Comparison of ENCODE assay signal across 9 cellular contexts in genomic region chr12:120361506-120362208, GRCh38. TPM values are rescaled to one million over a fixed set of nuclear protein-coding genes. Genes with fewer than 3 reads are reported as not detected.
A peak's percentile ranks its signal among the peaks of the same experiment; 100 is the strongest.
DNase-seq lines count a peak whose midpoint lies in the region; ATAC-seq, FAIRE-seq and TF ChIP-seq lines count a peak whose summit lies in the region.
"Had no signal": no experiment of that assay in that cellular context is flagged by ENCODE, and none has a peak within 500 bp of the region (broad histone marks: within the 10 kb centered on the region; RNA-seq: fewer than 3 reads in every experiment).

No MANE protein-coding gene starts in this region.

- H3K4me3 ChIP-seq in IMR-90 (ENCODE audit: insufficient read depth, low read depth, low read length) (no peak overlapping the region), gastroesophageal sphincter (peak overlapping the region; percentile 31 to 53), pancreas (peak overlapping the region in 2 of 4 donors; percentile 21 to 32)

- no peak overlapping the region for H2BK20ac ChIP-seq in IMR-90 (ENCODE audit: low read depth, low read length)

- H3K4me1 ChIP-seq in IMR-90 (ENCODE audit: control insufficient read depth, insufficient read depth, low read length), result no peaks in the 10 kb centered on the region
- H3K4me1 ChIP-seq in gastroesophageal sphincter, result peaks cover 0 to 21% (median 0%) of the 10 kb centered on the region in 3 donors
- peaks cover 7 to 12% (median 11%) of the 10 kb centered on the region in 3 donors for H3K4me1 ChIP-seq in pancreas

- H3K36me3 Mint-ChIP-seq in activated B cell treated with CpG ODN at 0.5 μM for 24 hours (ENCODE audit: low read depth), result no peaks in the 10 kb centered on the region

- H3K4ac ChIP-seq in IMR-90 (ENCODE audit: low read depth, low read length), result no peak overlapping the region

- H3K23ac ChIP-seq in IMR-90 (ENCODE audit: low read depth, low read length), result no peak overlapping the region

- H3K4me1 Mint-ChIP-seq in activated B cell treated with CpG ODN at 0.5 μM for 24 hours, result peaks cover 3% of the 10 kb centered on the region

- BruUV-seq in IMR-90 (replicated peaks; lab: Mats Ljungman, UMichigan), result no TSS peak

- H3K9me1 ChIP-seq in IMR-90 (ENCODE audit: insufficient read depth, low read length), result no peaks in the 10 kb centered on the region

- no peak overlapping the region for H2BK15ac ChIP-seq in IMR-90 (ENCODE audit: low read depth, low read length)

- WGBS in IMR-90 (ENCODE audit: extremely low coverage in 2 of 2, insufficient read length in 1 of 2), 2 experiments, result 6% methylated on average over 25 of the region's 56 CpGs; no CpG with 5 or more reads in 1 of the 2 experiments
- 33% methylated on average over 1 of the region's 56 CpGs; no CpG with 5 or more reads in 1 of the 2 donors for WGBS in gastroesophageal sphincter (ENCODE audit: low coverage in 1 of 2), 2 donors
- 40 to 49% methylated on average over 36 to 56 of the region's 56 CpGs for WGBS in pancreas, 2 donors

- no peaks in the 10 kb centered on the region for H4K20me1 ChIP-seq in IMR-90 (ENCODE audit: insufficient read depth, low read length)

- H3K14ac ChIP-seq in IMR-90 (replicated peaks; ENCODE audit: low read depth, low read length), result no peak overlapping the region

- TF ChIP-seq EP300 in gastroesophageal sphincter (IDR thresholded peaks at IDR 0.05), result no peak

- H2AK9ac ChIP-seq in IMR-90 (replicated peaks; ENCODE audit: low read depth, low read length, poor library complexity), result no peak overlapping the region

- peak; percentile 85 for DNase-seq in AG08395 (ENCODE audit: low spot score)
- DNase-seq in IMR-90, result peak; percentile 34
- no peak for DNase-seq in activated B cell treated with CpG ODN at 0.5 μM for 24 hours
- peak in 5 of 6 donors; percentile 40 to 81 (median 65) for DNase-seq in pancreas
- DNase-seq in OCI-M2 (lab: John Stamatoyannopoulos, UW; ENCODE audit: unreplicated experiment), result no peak
- no peak for DNase-seq in activated CD4-positive, alpha-beta T cell treated with anti-CD3 and anti-CD28 coated beads, Interleukin-2, amount 50 U/mL, for 4 hours

- H3K27ac Mint-ChIP-seq in activated B cell treated with CpG ODN at 0.5 μM for 24 hours, result no peak overlapping the region

- no peak overlapping the region for H3K18ac ChIP-seq in IMR-90 (ENCODE audit: low read depth, low read length)

- no peak for TF ChIP-seq POLR2A in IMR-90 (IDR thresholded peaks at IDR 0.05; ENCODE audit: low read depth, low read length)
- no peak for TF ChIP-seq POLR2A in gastroesophageal sphincter (IDR thresholded peaks at IDR 0.05)

- intact Hi-C loops in IMR-90 (cut with micrococcal nuclease), result no loop called here
- intact Hi-C loops in activated B cell treated with CpG ODN at 0.5 μM for 24 hours (cut with micrococcal nuclease), result no loop called here
- intact Hi-C loops in pancreas (cut with DNase I), result loop anchor here in 1 of 3 donors (10.0 kb wide), 1 partner anchor 63 kb away; no protein-coding TSS in a partner anchor

- peak; percentile 79 for ATAC-seq in IMR-90 (ENCODE audit: low read depth)
- ATAC-seq in activated B cell treated with CpG ODN at 0.5 μM for 24 hours (ENCODE audit: low read depth), result peak; percentile 57
- ATAC-seq in gastroesophageal sphincter, result peak; percentile 66
- peak; percentile 8 to 55 (median 32) for ATAC-seq in pancreas
- ATAC-seq in HG03175 (IDR thresholded peaks at IDR 0.05; ENCODE audit: unreplicated experiment), result no peak

- H3K27me3 ChIP-seq in IMR-90 (ENCODE audit: control insufficient read depth, insufficient read depth, low read length) (peaks cover 67% of the 10 kb centered on the region), gastroesophageal sphincter (peaks cover 13% of the 10 kb centered on the region), pancreas (no peaks in the 10 kb centered on the region)

- no peak overlapping the region for H3K27ac ChIP-seq in IMR-90 (ENCODE audit: insufficient read depth, low read length)
- peak overlapping the region in 1 of 4 donors; percentile 75 for H3K27ac ChIP-seq in gastroesophageal sphincter
- H3K27ac ChIP-seq in pancreas, result peak overlapping the region in 1 of 4 donors; percentile 23

- H3K9me3 Mint-ChIP-seq in activated B cell treated with CpG ODN at 0.5 μM for 24 hours, result no peaks in the 10 kb centered on the region

- TF ChIP-seq RAD21 in IMR-90 (IDR thresholded peaks at IDR 0.05; ENCODE audit: low read length), result no peak

- CTCF ChIA-PET in IMR-90 (lab: Yijun Ruan, JAX), result no interaction called here
- CTCF ChIA-PET in activated B cell treated with CpG ODN at 0.5 μM for 24 hours (lab: Charles Lee), result no interaction called here

- in situ Hi-C loops in IMR-90 (cut with MboI; ENCODE audit: low sequenced_read_pairs), result no loop called here

- H3K9ac ChIP-seq in IMR-90 (ENCODE audit: low read depth, low read length), result no peak overlapping the region

- H3K36me3 ChIP-seq in IMR-90 (ENCODE audit: control insufficient read depth, insufficient read depth, low read length), result no peaks in the 10 kb centered on the region
- no peaks in the 10 kb centered on the region for H3K36me3 ChIP-seq in gastroesophageal sphincter
- H3K36me3 ChIP-seq in pancreas, result no peaks in the 10 kb centered on the region

- H3K4me2 ChIP-seq in IMR-90 (ENCODE audit: low read depth, low read length), result no peak overlapping the region; the same call in 1 of the 2 replicates

- H4K91ac ChIP-seq in IMR-90 (ENCODE audit: insufficient read depth, low read depth, low read length), result no peak overlapping the region

- H3K9me3 ChIP-seq in IMR-90 (ENCODE audit: control insufficient read depth, insufficient read depth, low read length) (no peaks in the 10 kb centered on the region), gastroesophageal sphincter (no peaks in the 10 kb centered on the region), pancreas (no peaks in the 10 kb centered on the region)

- H4K5ac ChIP-seq in IMR-90 (ENCODE audit: low read depth, low read length), result no peak overlapping the region

- H2BK120ac ChIP-seq in IMR-90 (ENCODE audit: low read depth, low read length), result no peak overlapping the region

- POLR2A ChIA-PET in IMR-90 (lab: Charles Lee; ENCODE audit: unreplicated experiment) (no interaction called here), activated B cell treated with CpG ODN at 0.5 μM for 24 hours (lab: Charles Lee) (interaction anchor here (0.6 kb wide), 1 partner anchor 88 kb away, joined by 3 read pairs; no protein-coding TSS in a partner anchor)

- H4K8ac ChIP-seq in IMR-90 (ENCODE audit: low read depth in 2 of 2, low read length in 2 of 2), result no peak overlapping the region

- H3K56ac ChIP-seq in IMR-90 (ENCODE audit: extremely low read depth, insufficient read depth, low read length), result no peak overlapping the region

- H3K27me3 Mint-ChIP-seq in activated B cell treated with CpG ODN at 0.5 μM for 24 hours, result peaks cover 69% of the 10 kb centered on the region

- dilution Hi-C loops in IMR-90 (cut with HindIII; ENCODE audit: low sequenced_read_pairs, unreplicated experiment), result no loop called here

- no peak overlapping the region for H2AK5ac ChIP-seq in IMR-90 (ENCODE audit: low read depth, low read length)

- no peaks in the 10 kb centered on the region for H3K79me1 ChIP-seq in IMR-90 (ENCODE audit: low read depth in 1 of 2, low read length in 2 of 2)

- peak overlapping the region; percentile 34 for H2AFZ ChIP-seq in IMR-90 (replicated peaks; ENCODE audit: low read length, poor library complexity)

- H3K4me3 Mint-ChIP-seq in activated B cell treated with CpG ODN at 0.5 μM for 24 hours, result no peak overlapping the region

- FAIRE-seq in pancreas (lab: Jason Lieb, UNC), result no peak

- no peak overlapping the region for H2BK5ac ChIP-seq in IMR-90 (ENCODE audit: low read depth, low read length, poor library complexity, severe bottlenecking)

- TF ChIP-seq CTCF in IMR-90 (conservative IDR thresholded peaks at IDR 0.05; ENCODE audit: low read depth, low read length) (no peak), activated B cell treated with CpG ODN at 0.5 μM for 24 hours (IDR thresholded peaks at IDR 0.05) (no peak), gastroesophageal sphincter (IDR thresholded peaks at IDR 0.05) (no peak), pancreas (IDR thresholded peaks at IDR 0.05) (no peak)

TF ChIP-seq in IMR-90, 13 proteins besides CTCF, POLR2A, EP300 and RAD21:
- TF ChIP-seq RFX5 (IDR thresholded peaks at IDR 0.05; ENCODE audit: low read depth, low read length) (peak; percentile 61), RCOR1 (IDR thresholded peaks at IDR 0.05; ENCODE audit: insufficient replicate concordance, low read length) (no peak)

RNA-seq across cellular contexts. Expression of gene MSI1, which starts 7.3 kb away (rescaled TPM):
- total RNA-seq in IMR-90 (2012; rRNA removed) (not detected in 2 replicates), activated B cell treated with CpG ODN at 0.5 μM for 24 hours (not detected in 2 replicates), gastroesophageal sphincter (1 to 10 TPM in 1 of 4 donors, under 1 TPM in 3; 0.16 to 9.2 (median 0.70) TPM), pancreas (1 to 10 TPM; 3.0 to 6.0 (median 4.8) TPM)
- polyA plus RNA-seq in IMR-90 (2012; rRNA removed) (not detected in 2 replicates), pancreas (1 to 10 TPM; 3.0 to 4.8 TPM)
- polyA plus RNA-seq in IMR-90 (2012; cell fraction: cytosol; rRNA removed), result not detected in 2 replicates
- not detected in 2 replicates for polyA plus RNA-seq in IMR-90 (2012; cell fraction: nucleus; rRNA removed; ENCODE audit: low replicate concordance)

RNA-seq across cellular contexts. Expression of gene PLA2G1B, which starts 34.1 kb away (rescaled TPM):
- not detected in 2 replicates for total RNA-seq in IMR-90 (2012; rRNA removed)
- polyA plus RNA-seq in IMR-90 (2012; rRNA removed), result not detected in 2 replicates
- not detected in 2 replicates for polyA plus RNA-seq in IMR-90 (2012; cell fraction: cytosol; rRNA removed)
- not detected in 2 replicates for polyA plus RNA-seq in IMR-90 (2012; cell fraction: nucleus; rRNA removed; ENCODE audit: low replicate concordance)
- not detected in 2 replicates for total RNA-seq in activated B cell treated with CpG ODN at 0.5 μM for 24 hours
- not detected for total RNA-seq in gastroesophageal sphincter
- total RNA-seq in pancreas, result over 10,000 TPM in 2 of 6 donors, 1,000 to 10,000 TPM in 4; 4,900 to 12,528 (median 8,049) TPM
- polyA plus RNA-seq in pancreas, result 1,000 to 10,000 TPM; 7,592 to 7,821 TPM
- total RNA-seq: activated CD8-positive, alpha-beta memory T cell treated with anti-CD3 and anti-CD28 coated beads for 36 hours had no signal

RNA-seq across cellular contexts. Expression of gene SIRT4, which starts 59.5 kb away (rescaled TPM):
- total RNA-seq in IMR-90 (2012; rRNA removed) (0.83 and 2.0 TPM in 2 replicates), activated B cell treated with CpG ODN at 0.5 μM for 24 hours (1.6 and 1.7 TPM in 2 replicates), gastroesophageal sphincter (1 to 10 TPM in 3 of 4 donors, under 1 TPM in 1; 0.67 to 3.9 (median 3.7) TPM), pancreas (1 to 10 TPM in 4 of 6 donors, under 1 TPM in 2; 0.56 to 2.4 (median 1.3) TPM)
- polyA plus RNA-seq in IMR-90 (2012; rRNA removed) (0.56 and 0.87 TPM in 2 replicates), pancreas (1 to 10 TPM; 1.4 to 2.1 TPM)
- 0.99 and 1.2 TPM in 2 replicates for polyA plus RNA-seq in IMR-90 (2012; cell fraction: cytosol; rRNA removed)
- 0.61 and 0.79 TPM in 2 replicates for polyA plus RNA-seq in IMR-90 (2012; cell fraction: nucleus; rRNA removed; ENCODE audit: low replicate concordance)

Comparison
In these comparisons a context has a peak if more than half of its experiments do, and no peak if none do; other contexts are left out.
1. DNase-seq: peak in AG08395 (single experiment), IMR-90 (single experiment) and pancreas (5 of 6); none in activated B cell treated with CpG ODN at 0.5 μM for 24 hours (single experiment), OCI-M2 (single experiment) and activated CD4-positive, alpha-beta T cell treated with anti-CD3 and anti-CD28 coated beads, Interleukin-2, amount 50 U/mL, for 4 hours (0 of 2).
2. RNA of gene PLA2G1B, which starts 34.1 kb away (total RNA-seq): 4,900 to 12,528 TPM in pancreas; not detected in IMR-90, not detected in activated B cell treated with CpG ODN at 0.5 μM for 24 hours and not detected in gastroesophageal sphincter; every median in the first group is over 1,000 times any median in the second.